Comparison of ENCODE assay signal across 18 cellular contexts in genomic region chr1:116397728-116398127, GRCh38.
"Had no signal": no experiment of that assay in that cellular context is flagged by ENCODE, and none has a peak within 500 bp of the region (broad histone marks: within the 10 kb centered on the region; RNA-seq: fewer than 3 reads in every experiment).

No MANE protein-coding gene starts in this region.

- H3K4me3 ChIP-seq: adrenal gland, prostate gland, upper lobe of right lung had no signal

- DNase-seq: activated CD4-positive, alpha-beta T cell treated with anti-CD3 and anti-CD28 coated beads, Interleukin-2, amount 50 U/mL, for 4 hours; activated CD4-positive, CD25-positive, alpha-beta regulatory T cell treated with anti-CD3 and anti-CD28 coated beads, Interleukin-2, amount 50 U/mL, for 72 hours; activated CD8-positive, alpha-beta memory T cell treated with anti-CD3 and anti-CD28 coated beads, Interleukin-2, amount 10 ng/mL, durations not matched to agents 7 days and 5 days; activated gamma-delta T cell treated with Interleukin-2 at 50 U/mL for 16 hours; activated T-cell treated with anti-CD3 and anti-CD28 coated beads, Interleukin-2, amount 50 U/mL, for 4 hours; adrenal gland; cortex of kidney; effector memory CD4-positive, alpha-beta T cell; left colon; stimulated activated CD4-positive, alpha-beta T cell treated with anti-CD3 and anti-CD28 coated beads, Interleukin-12 subunit alpha, Interleukin-12 subunit beta, amount 100 ng/mL, for 4 hours; stimulated activated naive CD4-positive, alpha-beta T cell; substantia nigra; upper lobe of right lung had no signal

- ATAC-seq: activated CD8-positive, alpha-beta memory T cell treated with anti-CD3 and anti-CD28 coated beads, Interleukin-2, amount 10 ng/mL, durations not matched to agents 7 days and 5 days; activated T-cell treated with anti-CD3 and anti-CD28 coated beads, Interleukin-2, amount 50 U/mL, for 4 hours; left colon; upper lobe of right lung had no signal

- H3K27ac Mint-ChIP-seq: activated CD8-positive, alpha-beta memory T cell treated with anti-CD3 and anti-CD28 coated beads, Interleukin-2, amount 10 ng/mL, durations not matched to agents 7 days and 5 days; nephron; T-helper 2 cell treated with Interferon-gamma antibody and Interleukin-4, amounts not matched to agents 5 μg/mL and 100 μg/mL, for 36 hours had no signal

- H3K27me3 ChIP-seq: adrenal gland, upper lobe of right lung had no signal

- H3K9me3 Mint-ChIP-seq: activated T-cell treated with anti-CD3 and anti-CD28 coated beads, Interleukin-2, amount 50 U/mL, for 4 hours; central memory CD8-positive, alpha-beta T cell; memory B cell; nephron; T-helper 2 cell treated with Interferon-gamma antibody and Interleukin-4, amounts not matched to agents 5 μg/mL and 100 μg/mL, for 36 hours had no signal

- H3K27me3 Mint-ChIP-seq: activated CD8-positive, alpha-beta memory T cell treated with anti-CD3 and anti-CD28 coated beads, Interleukin-2, amount 10 ng/mL, durations not matched to agents 7 days and 5 days; central memory CD8-positive, alpha-beta T cell; memory B cell had no signal

- H3K4me1 ChIP-seq: adrenal gland, prostate gland had no signal

- H3K27ac ChIP-seq: adrenal gland, prostate gland had no signal

- H3K9me3 ChIP-seq: adrenal gland, prostate gland, upper lobe of right lung had no signal

- H3K4me1 Mint-ChIP-seq: memory B cell had no signal

- H3K4me3 Mint-ChIP-seq: activated CD8-positive, alpha-beta memory T cell treated with anti-CD3 and anti-CD28 coated beads, Interleukin-2, amount 10 ng/mL, durations not matched to agents 7 days and 5 days; activated T-cell treated with anti-CD3 and anti-CD28 coated beads, Interleukin-2, amount 50 U/mL, for 4 hours; central memory CD8-positive, alpha-beta T cell; memory B cell; nephron; T-helper 2 cell treated with Interferon-gamma antibody and Interleukin-4, amounts not matched to agents 5 μg/mL and 100 μg/mL, for 36 hours had no signal
